ENCODE assay signal across 9 cellular contexts in genomic region chr6:12289655-12290489, GRCh38. TPM values are rescaled to one million over a fixed set of nuclear protein-coding genes. Genes with fewer than 3 reads are reported as not detected.
DNase-seq lines count a peak whose midpoint lies in the region; ATAC-seq, FAIRE-seq and TF ChIP-seq lines count a peak whose summit lies in the region.
"Had no signal": no experiment of that assay in that cellular context is flagged by ENCODE, and none has a peak within 500 bp of the region (broad histone marks: within the 10 kb centered on the region; RNA-seq: fewer than 3 reads in every experiment).

TSS of gene EDN1 (plus strand) at chr6:12290361. CDS start at chr6:12290630, 269 bp downstream.

- TF ChIP-seq CTCF in PC-9 (conservative IDR thresholded peaks at IDR 0.05), result peak; percentile 73
- TF ChIP-seq CTCF in neural progenitor cell (IDR thresholded peaks at IDR 0.05), result peak; percentile 55
- TF ChIP-seq CTCF in thoracic aorta (IDR thresholded peaks at IDR 0.05), result peak; percentile 74

- peak within 1 kb of the TSS; percentile 46 to 87 (median 84) for H3K4me3 Mint-ChIP-seq in CD8-positive, alpha-beta memory T cell
- H3K4me3 Mint-ChIP-seq in neural progenitor cell, result peak within 1 kb of the TSS; percentile 87

- peak; percentile 73 for ATAC-seq in GM19324 (IDR thresholded peaks at IDR 0.05; ENCODE audit: low FRiP score, unreplicated experiment)
- ATAC-seq in HG03442 (IDR thresholded peaks at IDR 0.05; ENCODE audit: unreplicated experiment), result peak; percentile 80
- ATAC-seq in thoracic aorta (ENCODE audit: insufficient number of reproducible peaks, low FRiP score, low read depth), result peak; percentile 11

- no peak within 1 kb of the TSS for H3K9ac ChIP-seq in neural progenitor cell

- H3K4me1 ChIP-seq in CD8-positive, alpha-beta memory T cell (ENCODE audit: insufficient read depth, low read length), result no peaks in the 10 kb centered on the region
- H3K4me1 ChIP-seq in PC-9 (replicated peaks; ENCODE audit: insufficient read depth) (peaks cover 66% of the 10 kb centered on the region), neural progenitor cell (peaks cover 30% of the 10 kb centered on the region), thoracic aorta (ENCODE audit: control insufficient read depth in 1 of 2, low read depth in 2 of 2) (peaks cover 7 to 42% of the 10 kb centered on the region in 2 donors)

- peaks cover 20% of the 10 kb centered on the region for H3K79me2 ChIP-seq in PC-9 (ENCODE audit: low read depth)
- H3K79me2 ChIP-seq in neural progenitor cell (ENCODE audit: low read depth), result no peaks in the 10 kb centered on the region

- H4K20me1 ChIP-seq in PC-9 (ENCODE audit: insufficient read depth) (no peaks in the 10 kb centered on the region), neural progenitor cell (ENCODE audit: low read depth) (no peaks in the 10 kb centered on the region)

- H3K4me3 ChIP-seq in CD8-positive, alpha-beta memory T cell (ENCODE audit: low read length), result peak within 1 kb of the TSS; percentile 66
- H3K4me3 ChIP-seq in PC-9 (peak within 1 kb of the TSS; percentile 72), neural progenitor cell (peak within 1 kb of the TSS; percentile 65), thoracic aorta (peak within 1 kb of the TSS; percentile 74)

- no peaks in the 10 kb centered on the region for H3K9me3 Mint-ChIP-seq in CD8-positive, alpha-beta memory T cell
- H3K9me3 Mint-ChIP-seq in neural progenitor cell, result no peaks in the 10 kb centered on the region

- H3K27ac ChIP-seq in CD8-positive, alpha-beta memory T cell (ENCODE audit: low read depth, low read length), result no peak within 1 kb of the TSS
- H3K27ac ChIP-seq in PC-9 (peak within 1 kb of the TSS; percentile 92), neural progenitor cell (no peak within 1 kb of the TSS), thoracic aorta (peak within 1 kb of the TSS; percentile 44 to 63)

- peak in 3 of 5 donors; percentile 14 to 53 (median 35) for DNase-seq in CD8-positive, alpha-beta memory T cell
- DNase-seq in PC-9 (peak; percentile 85 to 99), frontal cortex (ENCODE audit: low spot score in 2 of 2) (peak; percentile 33 to 56), neural progenitor cell (ENCODE audit: low spot score) (peak; percentile 95), thoracic aorta (ENCODE audit: low spot score) (no peak)
- peak; percentile 21 for DNase-seq in activated effector memory CD4-positive, alpha-beta T cell treated with Interleukin-2 at 50 U/mL for 16 hours

- no peak for FAIRE-seq in frontal cortex (lab: Jason Lieb, UNC)
- FAIRE-seq: endometrium had no signal

- CTCF ChIA-PET in CD8-positive, alpha-beta memory T cell (lab: Charles Lee), result interaction anchor here (0.7 to 2.4 kb wide), 11 partner anchors 9 to 634 kb away, joined by 3 to 14 read pairs (median 3); no protein-coding TSS in a partner anchor
- CTCF ChIA-PET in PC-9 (lab: Charles Lee), result interaction anchor here (0.6 to 1.9 kb wide), 11 partner anchors 10 to 637 kb away, joined by 3 to 13 read pairs (median 4); no protein-coding TSS in a partner anchor

- peak within 1 kb of the TSS; percentile 90 for H3K4me2 ChIP-seq in PC-9
- H3K4me2 ChIP-seq in neural progenitor cell, result peak within 1 kb of the TSS; percentile 94

- peak within 1 kb of the TSS; percentile 67 for H2AFZ ChIP-seq in PC-9
- H2AFZ ChIP-seq in neural progenitor cell (replicated peaks), result peak within 1 kb of the TSS; percentile 97

- H3K36me3 ChIP-seq in CD8-positive, alpha-beta memory T cell (ENCODE audit: insufficient read depth, low read length), result no peaks in the 10 kb centered on the region
- peaks cover 19% of the 10 kb centered on the region for H3K36me3 ChIP-seq in PC-9 (ENCODE audit: low read depth)
- no peaks in the 10 kb centered on the region for H3K36me3 ChIP-seq in neural progenitor cell
- no peaks in the 10 kb centered on the region for H3K36me3 ChIP-seq in thoracic aorta

- H3K9me2 ChIP-seq in PC-9 (ENCODE audit: insufficient read depth), result no peaks in the 10 kb centered on the region

- peaks cover 13 to 19% (median 19%) of the 10 kb centered on the region in 3 donors for H3K4me1 Mint-ChIP-seq in CD8-positive, alpha-beta memory T cell
- H3K4me1 Mint-ChIP-seq in neural progenitor cell, result peaks cover 29% of the 10 kb centered on the region

- peaks cover 14% of the 10 kb centered on the region for H3K27me3 ChIP-seq in CD8-positive, alpha-beta memory T cell (ENCODE audit: insufficient read depth, low read length, poor library complexity, severe bottlenecking)
- no peaks in the 10 kb centered on the region for H3K27me3 ChIP-seq in PC-9 (ENCODE audit: insufficient read depth, low read depth)
- H3K27me3 ChIP-seq in neural progenitor cell, result peaks cover 8% of the 10 kb centered on the region
- H3K27me3 ChIP-seq in thoracic aorta (replicated peaks; ENCODE audit: insufficient read depth), result no peaks in the 10 kb centered on the region

- intact Hi-C loops in PC-9 (cut with micrococcal nuclease; ENCODE audit: unreplicated experiment), result loop anchor here (1.0 to 10.0 kb wide), 13 partner anchors 24 to 705 kb away; no protein-coding TSS in a partner anchor

- H3K27ac Mint-ChIP-seq in CD8-positive, alpha-beta memory T cell, result peak within 1 kb of the TSS in 2 of 8 donors; percentile 72 to 86
- no peak within 1 kb of the TSS for H3K27ac Mint-ChIP-seq in neural progenitor cell

- no peaks in the 10 kb centered on the region for H3K36me3 Mint-ChIP-seq in CD8-positive, alpha-beta memory T cell
- no peaks in the 10 kb centered on the region for H3K36me3 Mint-ChIP-seq in neural progenitor cell

- POLR2A ChIA-PET in CD8-positive, alpha-beta memory T cell (lab: Charles Lee), result no interaction called here
- POLR2A ChIA-PET in PC-9 (lab: Charles Lee; ENCODE audit: unreplicated experiment), result interaction anchor here (0.5 to 2.8 kb wide), 13 partner anchors 9 to 1088 kb away, joined by 3 to 87 read pairs (median 9); no protein-coding TSS in a partner anchor

- no peaks in the 10 kb centered on the region for H3K9me3 ChIP-seq in CD8-positive, alpha-beta memory T cell (ENCODE audit: low read length)
- H3K9me3 ChIP-seq in PC-9 (ENCODE audit: insufficient read depth, low read depth) (no peaks in the 10 kb centered on the region), neural progenitor cell (ENCODE audit: low read depth) (no peaks in the 10 kb centered on the region), thoracic aorta (no peaks in the 10 kb centered on the region)

- H3F3A ChIP-seq in PC-9 (ENCODE audit: insufficient read depth, low read depth), result peaks cover 72% of the 10 kb centered on the region
- peaks cover 27% of the 10 kb centered on the region for H3F3A ChIP-seq in neural progenitor cell (ENCODE audit: low read depth)

- H3K27me3 Mint-ChIP-seq in CD8-positive, alpha-beta memory T cell, result peaks cover 37 to 62% of the 10 kb centered on the region in 2 donors
- H3K27me3 Mint-ChIP-seq in neural progenitor cell (ENCODE audit: insufficient read depth, low read depth), result peaks cover 8% of the 10 kb centered on the region

- BruUV-seq in PC-9 (replicated peaks; lab: Mats Ljungman, UMichigan), result no TSS peak

RNA-seq across cellular contexts. Expression of gene EDN1, which starts in this region (rescaled TPM):
- total RNA-seq in CD8-positive, alpha-beta memory T cell, result under 1 TPM in 1 of 2 experiments, not detected in 1; 0.11 TPM
- not detected for polyA plus RNA-seq in CD8-positive, alpha-beta memory T cell
- 3.3 and 5.9 TPM in 2 replicates for total RNA-seq in PC-9 (2021)
- total RNA-seq in frontal cortex, result 4.9 TPM
- 0.93 and 2.9 TPM in 2 replicates for total RNA-seq in neural progenitor cell (ENCODE audit: low replicate concordance)
- 10 to 100 TPM in 1 of 2 donors, 1 to 10 TPM in 1; 6.5 to 11.8 TPM for total RNA-seq in thoracic aorta

Comparison
In these comparisons a context has a peak if more than half of its experiments do, and no peak if none do; other contexts are left out.
1. Peak in DNase-seq and H3K4me3 ChIP-seq in CD8-positive, alpha-beta memory T cell; RNA of the gene not detected or under 1 TPM.
2. H3K27ac ChIP-seq: peak in PC-9 (single experiment) and thoracic aorta (2 of 2); none in CD8-positive, alpha-beta memory T cell (single experiment) and neural progenitor cell (single experiment).
3. ATAC-seq: peak in every context shown above with its lines; median percentile 80 in HG03442; 73 in GM19324; 11 in thoracic aorta.
4. Peak in every context shown above with its lines, with median percentiles within 50 percentile points of each other: H3K4me3 ChIP-seq and CTCF ChIP-seq.